ENCODE assay signal across 17 cellular contexts in genomic region chr1:12600335-12600734, GRCh38. TPM values are rescaled to one million over a fixed set of nuclear protein-coding genes. Genes with fewer than 3 reads are reported as not detected.
DNase-seq lines count a peak whose midpoint lies in the region; ATAC-seq and TF ChIP-seq lines count a peak whose summit lies in the region.
"Had no signal": no experiment of that assay in that cellular context is flagged by ENCODE, and none has a peak within 500 bp of the region (broad histone marks: within the 10 kb centered on the region; RNA-seq: fewer than 3 reads in every experiment).

No MANE protein-coding gene starts in this region.

- H3K36me3 Mint-ChIP-seq in activated T-cell treated with anti-CD3 and anti-CD28 coated beads, Interleukin-2, amount 50 U/mL, for 24 hours (ENCODE audit: low read depth): peaks cover 47% of the 10 kb centered on the region

- H3K9me3 ChIP-seq in heart right ventricle (no peaks in the 10 kb centered on the region), parathyroid adenoma (ENCODE audit: control insufficient read depth, low read length) (no peaks in the 10 kb centered on the region), uterus (no peaks in the 10 kb centered on the region)
- H3K9me3 ChIP-seq: neutrophil had no signal

- peaks cover 78% of the 10 kb centered on the region for H3K4me1 Mint-ChIP-seq in activated T-cell treated with anti-CD3 and anti-CD28 coated beads, Interleukin-2, amount 50 U/mL, for 24 hours (ENCODE audit: low read depth)

- H2AFZ ChIP-seq in parathyroid adenoma: peak overlapping the region; percentile 47

- H3K79me2 ChIP-seq in parathyroid adenoma: peaks cover 5% of the 10 kb centered on the region

- peak overlapping the region; percentile 28 for H3K4me2 ChIP-seq in parathyroid adenoma (ENCODE audit: low read length)

- H3K27ac ChIP-seq in heart right ventricle (peak overlapping the region; percentile 59 to 95 (median 86)), parathyroid adenoma (peak overlapping the region; percentile 71), uterus (peak overlapping the region; percentile 57 to 92)
- H3K27ac ChIP-seq: neutrophil had no signal

- intact Hi-C loops in heart right ventricle (cut with DNase I): loop anchor here in 3 of 10 donors (2.0 to 5.0 kb wide), 3 partner anchors 14 to 168 kb away; no protein-coding TSS in a partner anchor
- intact Hi-C loops in uterus (cut with DNase I; ENCODE audit: low total_unique reads): no loop called here

- peak; percentile 7 to 66 (median 54) for ATAC-seq in heart right ventricle
- ATAC-seq in GM19397 (IDR thresholded peaks at IDR 0.05; ENCODE audit: unreplicated experiment): no peak
- ATAC-seq: CD8-positive, alpha-beta T cell had no signal

- no peak overlapping the region for H3K4me3 ChIP-seq in heart right ventricle
- H3K4me3 ChIP-seq in parathyroid adenoma (ENCODE audit: low read depth, low read length): peak overlapping the region; percentile 29
- no peak overlapping the region for H3K4me3 ChIP-seq in uterus

- no peak for TF ChIP-seq POLR2A in uterus (IDR thresholded peaks at IDR 0.05)

- H3K4me1 ChIP-seq in heart right ventricle (peaks cover 72 to 100% (median 95%) of the 10 kb centered on the region in 9 donors), parathyroid adenoma (peaks cover 15% of the 10 kb centered on the region), uterus (peaks cover 0 to 25% of the 10 kb centered on the region in 2 donors)

- H3K36me3 ChIP-seq in heart right ventricle (peaks cover 0 to 8% (median 0%) of the 10 kb centered on the region in 9 donors), parathyroid adenoma (ENCODE audit: control insufficient read depth, insufficient read depth, low read length) (no peaks in the 10 kb centered on the region), uterus (no peaks in the 10 kb centered on the region)
- H3K36me3 ChIP-seq: neutrophil had no signal

- peak overlapping the region; percentile 29 for H3K27ac Mint-ChIP-seq in activated T-cell treated with anti-CD3 and anti-CD28 coated beads, Interleukin-2, amount 50 U/mL, for 24 hours
- H3K27ac Mint-ChIP-seq: activated naive CD8-positive, alpha-beta T cell treated with anti-CD3 and anti-CD28 coated beads for 36 hours; IgD-negative memory B cell had no signal

- H3K27me3 Mint-ChIP-seq in activated T-cell treated with anti-CD3 and anti-CD28 coated beads, Interleukin-2, amount 50 U/mL, for 24 hours: no peaks in the 10 kb centered on the region
- H3K27me3 Mint-ChIP-seq: activated naive CD8-positive, alpha-beta T cell treated with anti-CD3 and anti-CD28 coated beads for 36 hours had no signal

- TF ChIP-seq CTCF in heart right ventricle (IDR thresholded peaks at IDR 0.05): no peak
- TF ChIP-seq CTCF in parathyroid adenoma (IDR thresholded peaks at IDR 0.05): no peak
- no peak for TF ChIP-seq CTCF in uterus (IDR thresholded peaks at IDR 0.05)

- no peak for DNase-seq in activated T-cell treated with anti-CD3 and anti-CD28 coated beads, Interleukin-2, amount 50 U/mL, for 24 hours
- DNase-seq in activated T-cell treated with anti-CD3 and anti-CD28 coated beads, Interleukin-2, amount 50 U/mL, for 1 hour: no peak
- DNase-seq in heart right ventricle (peak; percentile 77 to 84), uterus (peak; percentile 63 to 76), NCI-H2196 treated with DMSO at 0.1 percent for 48 hours (lab: John Stamatoyannopoulos, UW; ENCODE audit: unreplicated experiment) (no peak)
- DNase-seq in stimulated activated CD4-positive, alpha-beta T cell treated with anti-CD3 and anti-CD28 coated beads, Interleukin-12 subunit alpha, Interleukin-12 subunit beta, amount 100 ng/mL, for 4 hours: no peak
- DNase-seq: 8988T; activated naive CD8-positive, alpha-beta T cell treated with anti-CD3 and anti-CD28 coated beads for 36 hours; CD8-positive, alpha-beta T cell; NCI-H1436 had no signal

- 24 to 30% methylated on average over 7 of the region's 7 CpGs for whole genome bisulfite sequencing in heart right ventricle, 2 donors

- no peaks in the 10 kb centered on the region for H3K9me3 Mint-ChIP-seq in activated T-cell treated with anti-CD3 and anti-CD28 coated beads, Interleukin-2, amount 50 U/mL, for 24 hours
- H3K9me3 Mint-ChIP-seq: activated naive CD8-positive, alpha-beta T cell treated with anti-CD3 and anti-CD28 coated beads for 36 hours; CD8-positive, alpha-beta T cell; IgD-negative memory B cell had no signal

- no peak overlapping the region for H3K9ac ChIP-seq in parathyroid adenoma

- no peaks in the 10 kb centered on the region for H3K27me3 ChIP-seq in heart right ventricle
- H3K27me3 ChIP-seq in parathyroid adenoma (ENCODE audit: control insufficient read depth, insufficient read depth, low read length): no peaks in the 10 kb centered on the region
- no peaks in the 10 kb centered on the region for H3K27me3 ChIP-seq in uterus

- no peak overlapping the region for H3K4me3 Mint-ChIP-seq in activated T-cell treated with anti-CD3 and anti-CD28 coated beads, Interleukin-2, amount 50 U/mL, for 24 hours
- H3K4me3 Mint-ChIP-seq: activated naive CD8-positive, alpha-beta T cell treated with anti-CD3 and anti-CD28 coated beads for 36 hours; CD8-positive, alpha-beta T cell; IgD-negative memory B cell had no signal

RNA-seq across cellular contexts. Expression of gene DHRS3, which starts 17.7 kb away (rescaled TPM):
- total RNA-seq in heart right ventricle (10 to 100 TPM; 50.8 to 88.3 (median 63.7) TPM), uterus (10 to 100 TPM; 12.6 to 82.0 (median 51.5) TPM)
- 10 to 100 TPM; 39.9 to 93.5 TPM for polyA plus RNA-seq in heart right ventricle

RNA-seq across cellular contexts. Expression of gene AADACL4, which starts 43.5 kb away (rescaled TPM):
- total RNA-seq in heart right ventricle (not detected), uterus (under 1 TPM in 2 of 4 donors, not detected in 2; 0.14 to 0.46 TPM)
- polyA plus RNA-seq in heart right ventricle: not detected
- total RNA-seq: activated naive CD8-positive, alpha-beta T cell treated with anti-CD3 and anti-CD28 coated beads for 36 hours; CD8-positive, alpha-beta T cell; cerebellum; lung microvascular endothelial cell had no signal
- polyA plus RNA-seq: esophagus, IgD-negative memory B cell had no signal

Comparison
In these comparisons a context has a peak if more than half of its experiments do, and no peak if none do; other contexts are left out.
1. DNase-seq: peak in heart right ventricle (2 of 2) and uterus (2 of 2); none in activated T-cell treated with anti-CD3 and anti-CD28 coated beads, Interleukin-2, amount 50 U/mL, for 24 hours (single experiment), activated T-cell treated with anti-CD3 and anti-CD28 coated beads, Interleukin-2, amount 50 U/mL, for 1 hour (single experiment), stimulated activated CD4-positive, alpha-beta T cell treated with anti-CD3 and anti-CD28 coated beads, Interleukin-12 subunit alpha, Interleukin-12 subunit beta, amount 100 ng/mL, for 4 hours (single experiment) and NCI-H2196 treated with DMSO at 0.1 percent for 48 hours (single experiment).
2. Peak in every context shown above with its lines, with median percentiles within 50 percentile points of each other: H3K27ac ChIP-seq.